Comparison of ENCODE assay signal across 7 cellular contexts in genomic region chr2:205685314-205686230, GRCh38. TPM values are rescaled to one million over a fixed set of nuclear protein-coding genes. Genes with fewer than 3 reads are reported as not detected.
DNase-seq lines count a peak whose midpoint lies in the region; ATAC-seq and TF ChIP-seq lines count a peak whose summit lies in the region.

No MANE protein-coding gene starts in this region.

- no peak for TF ChIP-seq CTCF in GM23338 (conservative IDR thresholded peaks at IDR 0.05; ENCODE audit: low read depth in 2 of 2)
- TF ChIP-seq CTCF in esophagus squamous epithelium (IDR thresholded peaks at IDR 0.05), result no peak
- no peak for TF ChIP-seq CTCF in nephron (IDR thresholded peaks at IDR 0.05; ENCODE audit: unreplicated experiment in 3 of 3)

- peaks cover 7% of the 10 kb centered on the region for H3K36me3 Mint-ChIP-seq in GM23338 (ENCODE audit: low read depth)
- H3K36me3 Mint-ChIP-seq in nephron (ENCODE audit: low read depth), result peaks cover 3% of the 10 kb centered on the region

- peak in 1 of 4 donors; percentile 15 for TF ChIP-seq POLR2A in esophagus squamous epithelium (IDR thresholded peaks at IDR 0.05)

- H3K4me1 Mint-ChIP-seq in GM23338 (peaks cover 59% of the 10 kb centered on the region), nephron (peaks cover 63% of the 10 kb centered on the region)

- WGBS in esophagus squamous epithelium, 2 donors, result 0% methylated on average over 14 of the region's 83 CpGs; no CpG with 5 or more reads in 1 of the 2 donors

- peak overlapping the region; percentile 40; the same call in 1 of the 2 replicates for H3K27ac Mint-ChIP-seq in GM23338
- H3K27ac Mint-ChIP-seq in nephron, result peak overlapping the region; percentile 78 to 87 (median 84)

- H3K27me3 Mint-ChIP-seq in GM23338 (ENCODE audit: insufficient read depth, low read depth, poor library complexity) (peaks cover 43% of the 10 kb centered on the region), nephron (ENCODE audit: low read depth) (peaks cover 34% of the 10 kb centered on the region)

- intact Hi-C loops in esophagus squamous epithelium (cut with DNase I), result loop anchor here (10.0 kb wide), 1 partner anchor 59 kb away; no protein-coding TSS in a partner anchor

- peak; percentile 23 for ATAC-seq in GM23338
- ATAC-seq in GM18517 (IDR thresholded peaks at IDR 0.05; ENCODE audit: unreplicated experiment), result no peak

- no peaks in the 10 kb centered on the region; the same call in 1 of the 2 replicates for H3F3A ChIP-seq in GM23338 (replicated peaks; ENCODE audit: low read depth)

- 0 out of 2 replicates have a peak, but pooled peaks cover 5% of the 10 kb centered on the region for H4K20me1 ChIP-seq in GM23338 (replicated peaks; ENCODE audit: insufficient read depth)

- H3K4me1 ChIP-seq in GM23338 (ENCODE audit: insufficient read depth) (peaks cover 45% of the 10 kb centered on the region), esophagus squamous epithelium (peaks cover 15 to 93% (median 15%) of the 10 kb centered on the region in 3 donors)

- in situ Hi-C loops in SK-MEL-5 (cut with HindIII; ENCODE audit: low pct_unique_long_range_greater_than_20kb, low sequenced_read_pairs), result no loop called here

- peak overlapping the region; percentile 99 for H3K4me2 ChIP-seq in GM23338

- H3K27me3 ChIP-seq in GM23338 (ENCODE audit: insufficient read depth), result peaks cover 64% of the 10 kb centered on the region
- H3K27me3 ChIP-seq in esophagus squamous epithelium, result peaks cover 0 to 30% (median 0%) of the 10 kb centered on the region in 4 donors

- DNase-seq in GM23338 (ENCODE audit: low spot score) (peak; percentile 85), SK-MEL-5 (ENCODE audit: low read depth, low spot score) (peak; percentile 59), esophagus squamous epithelium (lab: John Stamatoyannopoulos, UW) (no peak), NCI-H2227 (lab: John Stamatoyannopoulos, UW; ENCODE audit: unreplicated experiment) (no peak), GM19238 (ENCODE audit: insufficient read length, low spot score) (no peak)

- H3K4me3 ChIP-seq in GM23338, result peak overlapping the region; percentile 84
- H3K4me3 ChIP-seq in esophagus squamous epithelium, result peak overlapping the region; percentile 55 to 80 (median 64)

- H3K4me3 Mint-ChIP-seq in GM23338 (peak overlapping the region; percentile 84), nephron (peak overlapping the region; percentile 92 to 98 (median 93))

- no peak overlapping the region for H3K27ac ChIP-seq in GM23338 (ENCODE audit: low read depth)
- peak overlapping the region; percentile 86 to 95 (median 90) for H3K27ac ChIP-seq in esophagus squamous epithelium

- H2AFZ ChIP-seq in GM23338, result peak overlapping the region; percentile 96

- H3K9me3 ChIP-seq in esophagus squamous epithelium, result no peaks in the 10 kb centered on the region

- H3K79me2 ChIP-seq in GM23338 (replicated peaks; ENCODE audit: insufficient read depth), result peaks cover 40% of the 10 kb centered on the region

- H3K36me3 ChIP-seq in GM23338 (ENCODE audit: insufficient read depth) (no peaks in the 10 kb centered on the region), esophagus squamous epithelium (no peaks in the 10 kb centered on the region)

- H3K9me3 Mint-ChIP-seq in GM23338, result no peaks in the 10 kb centered on the region; the same call in 2 of the 3 replicates
- no peaks in the 10 kb centered on the region for H3K9me3 Mint-ChIP-seq in nephron

- H3K9me2 ChIP-seq in GM23338 (ENCODE audit: insufficient read depth), result no peaks in the 10 kb centered on the region; the same call in 1 of the 2 replicates

TF ChIP-seq in GM23338, 12 proteins besides CTCF, POLR2A, EP300 and RAD21:
- TF ChIP-seq ZNF331 (CRISPR knock-in tag; IDR thresholded peaks at IDR 0.05; ENCODE audit: low read depth), result no peak
- peak; percentile 33; the same call in 1 of the 2 replicates for TF ChIP-seq CREB1 (CRISPR knock-in tag; IDR thresholded peaks at IDR 0.05; ENCODE audit: low read depth)
- peak; percentile 56 for TF ChIP-seq EZH2 (IDR thresholded peaks at IDR 0.05; ENCODE audit: low read depth, unreplicated experiment)
- TF ChIP-seq REST (IDR thresholded peaks at IDR 0.05; ENCODE audit: unreplicated experiment), result no peak
- TF ChIP-seq ZNF114 (CRISPR knock-in tag; IDR thresholded peaks at IDR 0.05), result no peak

RNA-seq across cellular contexts. Expression of gene NRP2, which starts 3.3 kb away (rescaled TPM):
- 17.4 and 22.0 TPM in 2 replicates for total RNA-seq in GM23338 (2014; rRNA removed; shearing (Covaris generic))
- 18.4 and 19.1 TPM in 2 replicates for polyA plus RNA-seq in GM23338 (2016; fragmentation: Nextera tagmentation; extraction: Ambion mirVana)
- total RNA-seq in SK-MEL-5 (2014; rRNA removed; shearing (Covaris generic)), result 174 and 204 TPM in 2 replicates
- 206 and 239 TPM in 2 replicates for polyA plus RNA-seq in SK-MEL-5 (2015; cell fraction: cytosol; rRNA removed)
- polyA plus RNA-seq in SK-MEL-5 (2015; cell fraction: nucleus; rRNA removed), result 83.4 and 104 TPM in 2 replicates
- 10 to 100 TPM in 3 of 4 donors, 1 to 10 TPM in 1; 7.1 to 58.6 (median 21.4) TPM for total RNA-seq in esophagus squamous epithelium

Comparison
In these comparisons a context has a peak if more than half of its experiments do, and no peak if none do; other contexts are left out.
1. DNase-seq: peak in GM23338 (single experiment) and SK-MEL-5 (single experiment); none in esophagus squamous epithelium (single experiment), NCI-H2227 (single experiment) and GM19238 (single experiment).